Comparison of ENCODE assay signal across 11 cellular contexts in the genomic region with DNA sequence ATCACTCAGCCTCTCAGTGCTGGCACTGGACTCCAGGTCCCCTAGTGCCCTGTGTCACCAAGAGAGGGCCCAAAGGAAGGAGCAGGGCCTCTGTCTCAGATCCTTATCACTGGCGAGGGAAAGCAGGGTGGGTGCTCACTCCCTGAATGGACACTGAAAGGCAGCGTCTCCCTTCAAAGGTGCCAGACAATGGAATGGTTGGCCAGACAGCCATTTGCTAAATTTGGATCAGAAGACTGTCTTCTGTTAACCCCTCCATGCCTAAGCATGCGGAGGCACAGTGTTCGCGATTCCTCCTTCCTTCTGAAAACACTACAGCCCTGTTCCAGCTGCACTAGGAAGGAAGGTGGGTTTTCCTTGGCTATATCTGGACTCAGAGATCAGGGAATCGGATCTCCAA. TPM values are rescaled to one million over a fixed set of nuclear protein-coding genes. Genes with fewer than 3 reads are reported as not detected.
A peak's percentile ranks its signal among the peaks of the same experiment; 100 is the strongest.
DNase-seq lines count a peak whose midpoint lies in the region; ATAC-seq, FAIRE-seq and TF ChIP-seq lines count a peak whose summit lies in the region.
"Had no signal": no experiment of that assay in that cellular context is flagged by ENCODE, and none has a peak within 500 bp of the region (broad histone marks: within the 10 kb centered on the region; RNA-seq: fewer than 3 reads in every experiment).

No MANE protein-coding gene starts in this region.

- peaks cover 18% of the 10 kb centered on the region for H3K27me3 Mint-ChIP-seq in activated T-helper 17 cell treated with anti-CD3 and anti-CD28 coated beads, Interleukin-2, amount 50 U/mL, for 72 hours

- H3K27ac ChIP-seq in kidney (ENCODE audit: low read depth in 2 of 2, low read length in 2 of 2) = peak overlapping the region in 1 of 2 donors; percentile 13
- no peak overlapping the region for H3K27ac ChIP-seq in stomach smooth muscle (ENCODE audit: low read length)
- peak overlapping the region in 2 of 4 donors; percentile 12 to 58 for H3K27ac ChIP-seq in gastroesophageal sphincter

- H3K36me3 ChIP-seq in kidney (ENCODE audit: control insufficient read depth in 1 of 2, insufficient read depth in 2 of 2, low read length in 2 of 2) (no peaks in the 10 kb centered on the region), stomach smooth muscle (ENCODE audit: control insufficient read depth in 2 of 2, insufficient read depth in 2 of 2, low read length in 2 of 2) (no peaks in the 10 kb centered on the region), gastroesophageal sphincter (no peaks in the 10 kb centered on the region)
- H3K36me3 ChIP-seq: WERI-Rb-1 had no signal

- no peak for FAIRE-seq in kidney (lab: Jason Lieb, UNC)
- FAIRE-seq: RCC 7860 had no signal

- H3K27me3 ChIP-seq in stomach smooth muscle (ENCODE audit: control insufficient read depth in 1 of 2, insufficient read depth in 2 of 2, low read length in 2 of 2) = peaks cover 57 to 63% of the 10 kb centered on the region in 2 donors
- H3K27me3 ChIP-seq in gastroesophageal sphincter = peaks cover 85% of the 10 kb centered on the region

- WGBS in gastroesophageal sphincter (ENCODE audit: low coverage in 1 of 2), 2 donors = 29% methylated on average over 1 to 2 of the region's 6 CpGs

- peak overlapping the region; percentile 5 to 53 for H3K4me3 ChIP-seq in kidney (ENCODE audit: low read length in 2 of 2)
- H3K4me3 ChIP-seq in stomach smooth muscle (ENCODE audit: low read length in 2 of 2) = peak overlapping the region; percentile 41 to 66
- H3K4me3 ChIP-seq in gastroesophageal sphincter = peak overlapping the region in 1 of 2 donors; percentile 51

- peak overlapping the region; percentile 99 for H3K4me3 Mint-ChIP-seq in activated T-helper 17 cell treated with anti-CD3 and anti-CD28 coated beads, Interleukin-2, amount 50 U/mL, for 72 hours

- no peak for TF ChIP-seq POLR2A in gastroesophageal sphincter (IDR thresholded peaks at IDR 0.05)

- H3K9ac ChIP-seq in kidney (ENCODE audit: low read length in 2 of 2) = peak overlapping the region in 1 of 2 donors; percentile 56
- peak overlapping the region in 1 of 2 donors; percentile 42 for H3K9ac ChIP-seq in stomach smooth muscle (ENCODE audit: low read length in 2 of 2)

- H3K9me3 Mint-ChIP-seq in activated T-helper 17 cell treated with anti-CD3 and anti-CD28 coated beads, Interleukin-2, amount 50 U/mL, for 72 hours = no peaks in the 10 kb centered on the region
- H3K9me3 Mint-ChIP-seq: activated naive CD4-positive, alpha-beta T cell treated with anti-CD3 and anti-CD28 coated beads, Interleukin-2, amount 10 ng/mL, durations not matched to agents 7 days and 5 days had no signal

- H3K36me3 Mint-ChIP-seq in activated T-helper 17 cell treated with anti-CD3 and anti-CD28 coated beads, Interleukin-2, amount 50 U/mL, for 72 hours (ENCODE audit: low read depth) = no peaks in the 10 kb centered on the region

- ATAC-seq in activated T-helper 17 cell treated with anti-CD3 and anti-CD28 coated beads, Interleukin-2, amount 50 U/mL, for 72 hours (replicated peaks) = no peak
- ATAC-seq in HG02938 (IDR thresholded peaks at IDR 0.05; ENCODE audit: unreplicated experiment) (no peak), gastroesophageal sphincter (no peak)

- H3K4me1 ChIP-seq in kidney (ENCODE audit: control insufficient read depth in 1 of 2, insufficient read depth in 1 of 2, low read depth in 1 of 2, low read length in 2 of 2) = peaks cover 0 to 23% of the 10 kb centered on the region in 2 donors
- peaks cover 28% of the 10 kb centered on the region for H3K4me1 ChIP-seq in stomach smooth muscle (ENCODE audit: control insufficient read depth, insufficient read depth, low read length)
- peaks cover 0 to 44% (median 27%) of the 10 kb centered on the region in 3 donors for H3K4me1 ChIP-seq in gastroesophageal sphincter

- H3K4me1 Mint-ChIP-seq in activated T-helper 17 cell treated with anti-CD3 and anti-CD28 coated beads, Interleukin-2, amount 50 U/mL, for 72 hours = peaks cover 12% of the 10 kb centered on the region

- no peaks in the 10 kb centered on the region for H3K9me3 ChIP-seq in kidney (ENCODE audit: control insufficient read depth in 1 of 2, low read length in 2 of 2)
- no peaks in the 10 kb centered on the region for H3K9me3 ChIP-seq in stomach smooth muscle (ENCODE audit: control insufficient read depth in 2 of 2, low read length in 2 of 2)
- no peaks in the 10 kb centered on the region for H3K9me3 ChIP-seq in gastroesophageal sphincter

- no peak overlapping the region for H3K27ac Mint-ChIP-seq in activated T-helper 17 cell treated with anti-CD3 and anti-CD28 coated beads, Interleukin-2, amount 50 U/mL, for 72 hours
- H3K27ac Mint-ChIP-seq: activated naive CD4-positive, alpha-beta T cell treated with anti-CD3 and anti-CD28 coated beads, Interleukin-2, amount 10 ng/mL, durations not matched to agents 7 days and 5 days had no signal

- no peak for TF ChIP-seq EP300 in gastroesophageal sphincter (IDR thresholded peaks at IDR 0.05)

- no peak for TF ChIP-seq CTCF in kidney (IDR thresholded peaks at IDR 0.05; ENCODE audit: borderline replicate concordance, extremely low read depth, insufficient read depth)
- no peak for TF ChIP-seq CTCF in gastroesophageal sphincter (IDR thresholded peaks at IDR 0.05)

- DNase-seq in HT-29 (ENCODE audit: low spot score) (peak; percentile 72), kidney (no peak), OCI-M2 (lab: John Stamatoyannopoulos, UW; ENCODE audit: unreplicated experiment) (no peak), NCI-H1694 (lab: John Stamatoyannopoulos, UW) (no peak)

- intact Hi-C loops in kidney (cut with DNase I) = no loop called here

RNA-seq across cellular contexts. Expression of gene SRCIN1, which starts 48.4 kb away (rescaled TPM):
- 4.9 and 6.0 TPM in 2 replicates for total RNA-seq in HT-29 (2014; rRNA removed; shearing (Covaris generic))
- total RNA-seq in activated T-helper 17 cell treated with anti-CD3 and anti-CD28 coated beads, Interleukin-2, amount 50 U/mL, for 72 hours = under 1 TPM in 1 of 2 donors, not detected in 1; 0.71 TPM
- 6.1 TPM for total RNA-seq in kidney
- 0.34 TPM for polyA plus RNA-seq in kidney (ENCODE audit: insufficient read depth, low read depth, low replicate concordance)
- 1 to 10 TPM in 2 of 4 donors, under 1 TPM in 2; 0.67 to 2.6 (median 1.5) TPM for total RNA-seq in gastroesophageal sphincter
